Comparison of ENCODE assay signal across 16 cellular contexts in the genomic region with DNA sequence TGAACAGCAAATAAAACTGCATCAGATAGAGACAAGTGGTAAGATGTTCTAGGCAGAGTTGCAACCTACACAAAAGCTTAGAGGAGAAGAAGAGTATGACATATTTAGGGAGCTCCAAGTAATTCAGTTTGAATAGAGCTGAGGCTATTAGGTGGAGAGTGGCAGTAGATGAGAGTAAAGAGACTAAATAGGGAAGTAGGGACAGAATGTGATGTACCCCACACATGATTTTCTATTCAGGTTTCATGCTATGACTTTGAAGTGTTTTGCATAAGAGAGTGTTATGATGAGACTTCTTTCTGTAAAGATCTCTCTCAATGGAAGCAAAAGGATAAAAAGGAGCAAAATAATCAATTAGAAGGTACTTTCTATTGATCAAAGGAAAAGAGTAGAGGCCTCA.
DNase-seq lines count a peak whose midpoint lies in the region; ATAC-seq, FAIRE-seq and TF ChIP-seq lines count a peak whose summit lies in the region.
"Had no signal": no experiment of that assay in that cellular context is flagged by ENCODE, and none has a peak within 500 bp of the region (broad histone marks: within the 10 kb centered on the region; RNA-seq: fewer than 3 reads in every experiment).

No MANE protein-coding gene starts in this region.

- TF ChIP-seq CTCF in D721Med (IDR thresholded peaks at IDR 0.05; ENCODE audit: insufficient read depth, missing control alignments): no peak

- peak; percentile 91 for ATAC-seq in GM18498 (IDR thresholded peaks at IDR 0.05; ENCODE audit: unreplicated experiment)
- ATAC-seq in GM19351 (IDR thresholded peaks at IDR 0.05; ENCODE audit: unreplicated experiment): peak; percentile 98
- ATAC-seq in HG02571 (IDR thresholded peaks at IDR 0.05; ENCODE audit: unreplicated experiment): peak; percentile 93
- peak; percentile 89 for ATAC-seq in HG03103 (IDR thresholded peaks at IDR 0.05; ENCODE audit: low read depth, unreplicated experiment)
- no peak for ATAC-seq in HG02840 (IDR thresholded peaks at IDR 0.05; ENCODE audit: low FRiP score, unreplicated experiment)
- ATAC-seq: left colon had no signal

- FAIRE-seq in D721Med (lab: Jason Lieb, UNC): no peak
- FAIRE-seq: A204.1, bronchial epithelial cell had no signal

- DNase-seq in D721Med (ENCODE audit: insufficient read length, low spot score): no peak
- no peak for DNase-seq in NCI-H1436 treated with DMSO at 0.1 percent for 48 hours (lab: John Stamatoyannopoulos, UW)
- no peak for DNase-seq in GF-D8 (lab: John Stamatoyannopoulos, UW)
- DNase-seq: activated CD4-positive, alpha-beta T cell treated with anti-CD3 and anti-CD28 coated beads for 1 hour; effector memory CD4-positive, alpha-beta T cell; H9; left colon; NCI-H187 treated with DMSO at 0.1 percent for 48 hours; stimulated activated naive CD4-positive, alpha-beta T cell had no signal
